ENCODE assay signal across 9 cellular contexts in the genomic region with DNA sequence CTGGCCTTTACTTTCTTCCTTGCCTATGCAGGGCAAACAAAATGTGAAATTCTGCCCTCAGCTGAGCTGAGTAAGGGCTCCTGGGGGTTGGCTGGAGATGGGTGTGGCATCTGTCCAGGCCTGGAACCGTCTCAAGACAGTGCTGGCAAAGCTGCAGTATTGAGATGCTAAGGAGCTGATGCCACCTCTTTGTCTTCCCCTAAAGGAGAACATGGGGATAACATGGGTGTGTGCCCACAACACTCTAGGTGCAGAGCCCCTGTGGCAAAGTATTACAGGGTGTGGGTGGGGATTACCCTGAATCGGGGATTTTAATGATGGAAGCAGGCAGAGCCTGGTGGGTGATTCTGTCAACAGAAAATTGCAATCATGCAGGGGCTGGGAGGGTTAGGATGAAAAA.
A peak's percentile ranks its signal among the peaks of the same experiment; 100 is the strongest.
DNase-seq lines count a peak whose midpoint lies in the region; TF ChIP-seq lines count a peak whose summit lies in the region.
"Had no signal": no experiment of that assay in that cellular context is flagged by ENCODE, and none has a peak within 500 bp of the region (broad histone marks: within the 10 kb centered on the region; RNA-seq: fewer than 3 reads in every experiment).

No MANE protein-coding gene starts in this region.

- TF ChIP-seq CTCF in 22Rv1 (IDR thresholded peaks at IDR 0.05): 0 out of 2 replicates have a peak, but pooled peaks have one; percentile 5
- no peak for TF ChIP-seq CTCF in GM20000 (IDR thresholded peaks at IDR 0.05; ENCODE audit: extremely low read depth, missing control alignments)

- H3K27ac ChIP-seq in 22Rv1: peak overlapping the region; percentile 70; the same call in 1 of the 2 replicates
- H3K27ac ChIP-seq: tibial artery had no signal

- DNase-seq in DMS114 treated with DMSO at 0.1 percent for 48 hours (lab: John Stamatoyannopoulos, UW; ENCODE audit: unreplicated experiment) (peak; percentile 16), NCI-H226 (peak; percentile 18), dedifferentiated amniotic fluid mesenchymal stem cell (ENCODE audit: extremely low spot score) (peak; percentile 43), NCI-H187 (lab: John Stamatoyannopoulos, UW) (no peak), amniotic stem cell (lab: John Stamatoyannopoulos, UW) (no peak), MV-4-11 (lab: John Stamatoyannopoulos, UW) (no peak), GM20000 (ENCODE audit: low spot score) (no peak)
- DNase-seq: tibial artery had no signal

Comparison
In these comparisons a context has a peak if more than half of its experiments do, and no peak if none do; other contexts are left out.
1. DNase-seq: peak in DMS114 treated with DMSO at 0.1 percent for 48 hours (single experiment), NCI-H226 (single experiment) and dedifferentiated amniotic fluid mesenchymal stem cell (single experiment); none in NCI-H187 (0 of 2), amniotic stem cell (single experiment), MV-4-11 (single experiment) and GM20000 (single experiment).